In genomic region chr14:104109731-104110361, GRCh38 we compare ENCODE assay signal across 1 cellular context.
TF ChIP-seq lines count a peak whose summit lies in the region.

No MANE protein-coding gene starts in this region.

TF ChIP-seq in HepG2, 621 proteins besides CTCF, POLR2A, EP300 and RAD21:
- no peak for TF ChIP-seq MEIS1 (CRISPR knock-in tag; IDR thresholded peaks at IDR 0.05; ENCODE audit: borderline replicate concordance)
- TF ChIP-seq ZNF225 (CRISPR knock-in tag; IDR thresholded peaks at IDR 0.05) = no peak
- no peak for TF ChIP-seq ZNF121 (CRISPR knock-in tag; IDR thresholded peaks at IDR 0.05)
- no peak for TF ChIP-seq ARID4A (CRISPR knock-in tag; IDR thresholded peaks at IDR 0.05; ENCODE audit: borderline replicate concordance)
- TF ChIP-seq RFXANK (CRISPR knock-in tag; IDR thresholded peaks at IDR 0.05) = no peak
- no peak for TF ChIP-seq ZNF720 (CRISPR knock-in tag; IDR thresholded peaks at IDR 0.05)
- no peak for TF ChIP-seq TBP (CRISPR knock-in tag; IDR thresholded peaks at IDR 0.05)
- no peak for TF ChIP-seq ZNF746 (CRISPR knock-in tag; IDR thresholded peaks at IDR 0.05)
- no peak for TF ChIP-seq ZNF451 (CRISPR knock-in tag; IDR thresholded peaks at IDR 0.05)
- TF ChIP-seq SIN3B (IDR thresholded peaks at IDR 0.05; ENCODE audit: low read length) = no peak
- TF ChIP-seq ZNF776 (CRISPR knock-in tag; IDR thresholded peaks at IDR 0.05) = no peak
- no peak for TF ChIP-seq SP5 (CRISPR knock-in tag; IDR thresholded peaks at IDR 0.05; ENCODE audit: borderline replicate concordance, low read depth)
- TF ChIP-seq ONECUT2 (CRISPR knock-in tag; IDR thresholded peaks at IDR 0.05) = no peak
- TF ChIP-seq REXO4 (CRISPR knock-in tag; IDR thresholded peaks at IDR 0.05; ENCODE audit: borderline replicate concordance) = no peak
- TF ChIP-seq ZNF577 (CRISPR knock-in tag; IDR thresholded peaks at IDR 0.05; ENCODE audit: borderline replicate concordance, low read depth) = no peak
- no peak for TF ChIP-seq SRSF4 (IDR thresholded peaks at IDR 0.05; ENCODE audit: low read depth, low read length, poor library complexity, severe bottlenecking)
- TF ChIP-seq ZBTB1 (CRISPR knock-in tag; IDR thresholded peaks at IDR 0.05; ENCODE audit: borderline replicate concordance) = no peak
- TF ChIP-seq, protein P1, sequence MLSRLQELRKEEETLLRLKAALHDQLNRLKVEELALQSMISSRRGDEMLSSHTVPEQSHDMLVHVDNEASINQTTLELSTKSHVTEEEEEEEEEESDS (CRISPR knock-in tag; IDR thresholded peaks at IDR 0.05; ENCODE audit: borderline replicate concordance) = no peak
- TF ChIP-seq ZNF687 (CRISPR knock-in tag; IDR thresholded peaks at IDR 0.05) = no peak
